ENCODE assay signal across 8 cellular contexts in the genomic region with DNA sequence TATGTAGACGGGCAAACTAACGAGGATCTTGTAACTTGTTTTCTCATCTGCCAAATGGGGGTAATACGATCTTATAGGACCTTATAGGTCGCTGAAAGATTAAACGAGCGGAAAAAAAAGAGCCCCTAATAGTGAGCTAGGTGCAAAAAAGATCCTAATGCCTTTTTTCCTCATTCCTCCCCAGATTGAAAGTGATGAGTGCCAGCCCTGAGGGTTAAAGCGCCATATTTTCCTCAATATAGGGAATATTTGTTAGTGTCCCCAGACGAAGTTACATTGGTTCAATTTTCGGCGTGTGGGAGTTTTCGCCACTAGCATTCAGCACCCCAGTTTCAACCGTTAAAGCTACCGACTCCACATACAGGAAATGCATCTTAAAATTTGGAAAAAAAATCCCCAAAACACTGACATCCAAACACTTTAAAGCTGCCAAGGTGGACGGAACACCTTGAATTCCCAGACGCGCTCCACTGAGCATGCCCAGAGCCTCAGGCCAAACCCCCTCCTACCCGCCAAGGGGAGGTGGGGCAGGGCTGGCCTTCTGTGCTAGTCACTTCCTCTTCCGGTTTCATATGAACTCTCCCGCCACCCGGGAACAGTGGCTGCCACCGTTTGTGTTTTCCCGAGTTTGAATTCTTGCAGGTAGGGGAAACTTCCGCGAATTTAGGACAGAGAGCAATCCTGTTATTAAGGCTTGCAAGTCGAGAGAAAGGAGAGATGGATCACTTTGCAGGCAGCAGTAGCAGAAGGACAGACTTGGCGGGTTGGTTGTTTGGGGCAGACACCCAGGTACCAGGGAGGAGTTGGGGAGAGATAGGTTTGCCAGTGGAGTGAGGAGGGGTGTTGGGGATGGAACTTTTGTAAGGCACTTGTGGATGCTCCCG. TPM values are rescaled to one million over a fixed set of nuclear protein-coding genes. Genes with fewer than 3 reads are reported as not detected.
A peak's percentile ranks its signal among the peaks of the same experiment; 100 is the strongest.
DNase-seq lines count a peak whose midpoint lies in the region; ATAC-seq, FAIRE-seq and TF ChIP-seq lines count a peak whose summit lies in the region.

A gene with protein sequence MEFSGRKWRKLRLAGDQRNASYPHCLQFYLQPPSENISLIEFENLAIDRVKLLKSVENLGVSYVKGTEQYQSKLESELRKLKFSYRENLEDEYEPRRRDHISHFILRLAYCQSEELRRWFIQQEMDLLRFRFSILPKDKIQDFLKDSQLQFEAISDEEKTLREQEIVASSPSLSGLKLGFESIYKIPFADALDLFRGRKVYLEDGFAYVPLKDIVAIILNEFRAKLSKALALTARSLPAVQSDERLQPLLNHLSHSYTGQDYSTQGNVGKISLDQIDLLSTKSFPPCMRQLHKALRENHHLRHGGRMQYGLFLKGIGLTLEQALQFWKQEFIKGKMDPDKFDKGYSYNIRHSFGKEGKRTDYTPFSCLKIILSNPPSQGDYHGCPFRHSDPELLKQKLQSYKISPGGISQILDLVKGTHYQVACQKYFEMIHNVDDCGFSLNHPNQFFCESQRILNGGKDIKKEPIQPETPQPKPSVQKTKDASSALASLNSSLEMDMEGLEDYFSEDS (plus strand): TSS at position 571 of the 884 bp plus-strand sequence. CDS start 816 bp downstream, outside the sequence.

- H3K9ac ChIP-seq in rectal smooth muscle tissue (ENCODE audit: low read length): peak within 1 kb of the TSS; percentile 16

- no peaks in the 10 kb centered on the region for H3K27me3 ChIP-seq in hepatocyte
- no peaks in the 10 kb centered on the region for H3K27me3 ChIP-seq in rectal smooth muscle tissue (ENCODE audit: control insufficient read depth, insufficient read depth, low read length)
- no peaks in the 10 kb centered on the region for H3K27me3 ChIP-seq in vagina

- no peaks in the 10 kb centered on the region for H4K20me1 ChIP-seq in hepatocyte (ENCODE audit: insufficient read depth, poor library complexity, severe bottlenecking)

- TF ChIP-seq POLR2A in vagina (IDR thresholded peaks at IDR 0.05): no peak

- DNase-seq in GM18507 (ENCODE audit: extremely low spot score, insufficient read length, low read depth) (peak; percentile 73), NCI-H1930 (lab: John Stamatoyannopoulos, UW) (peak; percentile 80 to 84), T-helper 9 cell (peak; percentile 66), astrocyte of the cerebellum (ENCODE audit: low read depth) (peak; percentile 50), hepatocyte (ENCODE audit: low spot score) (peak; percentile 93), vagina (ENCODE audit: extremely low spot score in 2 of 2) (peak in 1 of 2 donors; percentile 91)

- peak; percentile 68 for ATAC-seq in HG02970 (IDR thresholded peaks at IDR 0.05; ENCODE audit: low FRiP score, unreplicated experiment)

- H3K27ac ChIP-seq in hepatocyte: peak within 1 kb of the TSS; percentile 51
- H3K27ac ChIP-seq in rectal smooth muscle tissue (ENCODE audit: low read depth, low read length): peak within 1 kb of the TSS; percentile 59
- peak within 1 kb of the TSS; percentile 79 for H3K27ac ChIP-seq in vagina

- H3K4me3 ChIP-seq in astrocyte of the cerebellum (ENCODE audit: low read depth, low read length) (peak within 1 kb of the TSS; percentile 58), hepatocyte (peak within 1 kb of the TSS; percentile 86), rectal smooth muscle tissue (ENCODE audit: low read length) (peak within 1 kb of the TSS; percentile 84), vagina (peak within 1 kb of the TSS; percentile 53 to 68)

- H3K79me2 ChIP-seq in hepatocyte: peaks cover 13% of the 10 kb centered on the region

- H3K4me1 ChIP-seq in hepatocyte (ENCODE audit: insufficient read depth): peaks cover 20% of the 10 kb centered on the region
- peaks cover 23% of the 10 kb centered on the region for H3K4me1 ChIP-seq in rectal smooth muscle tissue (ENCODE audit: control insufficient read depth, insufficient read depth, low read length)
- H3K4me1 ChIP-seq in vagina: peaks cover 35% of the 10 kb centered on the region

- TF ChIP-seq CTCF in astrocyte of the cerebellum (IDR thresholded peaks at IDR 0.05; ENCODE audit: low read depth, low read length, missing control alignments): no peak
- TF ChIP-seq CTCF in hepatocyte (IDR thresholded peaks at IDR 0.05; ENCODE audit: poor library complexity): no peak
- TF ChIP-seq CTCF in vagina (IDR thresholded peaks at IDR 0.05): no peak

- WGBS in hepatocyte (ENCODE audit: low lambda C conversion rate, missing lambda C conversion rate): under 1% methylated on average over 27 of the region's 27 CpGs

- H2AFZ ChIP-seq in hepatocyte: peak within 1 kb of the TSS; percentile 97

- in situ Hi-C loops in astrocyte of the cerebellum (cut with HindIII; ENCODE audit: low sequenced_read_pairs): loop anchor here (5.0 to 10.0 kb wide), 4 partner anchors 50 to 413 kb away; no protein-coding TSS in a partner anchor

- H3K9me3 ChIP-seq in hepatocyte (ENCODE audit: low read depth) (no peaks in the 10 kb centered on the region), vagina (no peaks in the 10 kb centered on the region)

- peak; percentile 94 for FAIRE-seq in GM18507 (lab: Jason Lieb, UNC)

- H3K9me2 ChIP-seq in hepatocyte (replicated peaks; ENCODE audit: insufficient read depth): no peaks in the 10 kb centered on the region

- H3K36me3 ChIP-seq in hepatocyte (replicated peaks; ENCODE audit: insufficient read depth, low read depth) (no peaks in the 10 kb centered on the region), rectal smooth muscle tissue (ENCODE audit: control insufficient read depth, insufficient read depth, low read length) (peaks cover 7% of the 10 kb centered on the region), vagina (peaks cover 0 to 5% of the 10 kb centered on the region in 2 donors)

- peak within 1 kb of the TSS; percentile 96 for H3K4me2 ChIP-seq in hepatocyte

- intact Hi-C loops in vagina (cut with DNase I): loop anchor here (10.0 kb wide), 2 partner anchors 53 to 123 kb away; no protein-coding TSS in a partner anchor

RNA-seq across cellular contexts. Expression of the gene that starts here (rescaled TPM):
- 15.0 and 17.3 TPM in 2 replicates for total RNA-seq in hepatocyte
- polyA plus RNA-seq in hepatocyte: 5.1 and 5.7 TPM in 2 replicates
- 6.9 TPM for total RNA-seq in vagina
